14 cellular contexts compared by ENCODE assay signal in genomic region chr1:10671090-10671489, GRCh38.
DNase-seq lines count a peak whose midpoint lies in the region; ATAC-seq and TF ChIP-seq lines count a peak whose summit lies in the region.
"Had no signal": no experiment of that assay in that cellular context is flagged by ENCODE, and none has a peak within 500 bp of the region (broad histone marks: within the 10 kb centered on the region; RNA-seq: fewer than 3 reads in every experiment).

No MANE protein-coding gene starts in this region.

- H3K4me1 Mint-ChIP-seq in memory B cell: peaks cover 6% of the 10 kb centered on the region

- TF ChIP-seq POLR2A in transverse colon (IDR thresholded peaks at IDR 0.05) (no peak), GM18505 (IDR thresholded peaks at IDR 0.05; ENCODE audit: borderline replicate concordance, extremely low read depth, insufficient read depth, insufficient read length) (no peak)

- H3K27ac Mint-ChIP-seq in memory B cell: no peak overlapping the region

- no peaks in the 10 kb centered on the region for H3K36me3 ChIP-seq in transverse colon
- H3K36me3 ChIP-seq: SJSA1 had no signal

- H3K27me3 Mint-ChIP-seq in memory B cell: no peaks in the 10 kb centered on the region

- H3K4me3 Mint-ChIP-seq in memory B cell: no peak overlapping the region

- in situ Hi-C loops in transverse colon (cut with MboI; ENCODE audit: low pct_ligation_motif_present in 1 of 4, low pct_unique_long_range_greater_than_20kb in 1 of 4, low sequenced_read_pairs in 3 of 4): no loop called here

- TF ChIP-seq CTCF in VCaP (conservative IDR thresholded peaks at IDR 0.05) (no peak), transverse colon (IDR thresholded peaks at IDR 0.05) (no peak)

- H3K36me3 Mint-ChIP-seq in memory B cell: no peaks in the 10 kb centered on the region

- peaks cover 39 to 92% (median 68%) of the 10 kb centered on the region in 4 donors for H3K4me1 ChIP-seq in transverse colon
- H3K4me1 ChIP-seq: SJSA1 had no signal

- intact Hi-C loops in transverse colon (cut with DNase I; ENCODE audit: low total_unique reads): no loop called here

- no peaks in the 10 kb centered on the region for H3K9me3 Mint-ChIP-seq in memory B cell

- DNase-seq in NCI-H82 (lab: John Stamatoyannopoulos, UW) (peak; percentile 56), NCI-H82 treated with DMSO at 0.1 percent for 48 hours (lab: John Stamatoyannopoulos, UW; ENCODE audit: unreplicated experiment) (no peak), memory B cell (ENCODE audit: low spot score in 2 of 2) (no peak), transverse colon (no peak), iPS-NIHi11 (ENCODE audit: low spot score) (no peak)
- DNase-seq: ACHN; activated CD4-positive, alpha-beta T cell treated with anti-CD3 and anti-CD28 coated beads, Interleukin-2, amount 50 U/mL, for 4 hours; GDM1; NCI-H2029; posterior cingulate gyrus had no signal

- no peak overlapping the region for H3K4me3 ChIP-seq in transverse colon
- H3K4me3 ChIP-seq: SJSA1 had no signal

- 66% methylated on average over 18 of the region's 18 CpGs; no CpG with 5 or more reads in 1 of the 2 donors for WGBS in transverse colon (ENCODE audit: low coverage in 1 of 2), 2 donors

- H3K27me3 ChIP-seq in transverse colon: no peaks in the 10 kb centered on the region

- H3K9me3 ChIP-seq in transverse colon: no peaks in the 10 kb centered on the region
- H3K9me3 ChIP-seq: SJSA1 had no signal

- H3K27ac ChIP-seq in VCaP (peak overlapping the region; percentile 98), transverse colon (peak overlapping the region; percentile 83 to 95 (median 94))
- H3K27ac ChIP-seq: SJSA1 had no signal

- peak; percentile 10 for ATAC-seq in memory B cell (ENCODE audit: low read depth)
- no peak for ATAC-seq in GM18505 (IDR thresholded peaks at IDR 0.05; ENCODE audit: unreplicated experiment)
- ATAC-seq in HG03521 (IDR thresholded peaks at IDR 0.05; ENCODE audit: unreplicated experiment): no peak

- no peak for TF ChIP-seq EP300 in transverse colon (IDR thresholded peaks at IDR 0.05; ENCODE audit: low read depth)
